Comparison of ENCODE assay signal across 1 cellular context in the genomic region with DNA sequence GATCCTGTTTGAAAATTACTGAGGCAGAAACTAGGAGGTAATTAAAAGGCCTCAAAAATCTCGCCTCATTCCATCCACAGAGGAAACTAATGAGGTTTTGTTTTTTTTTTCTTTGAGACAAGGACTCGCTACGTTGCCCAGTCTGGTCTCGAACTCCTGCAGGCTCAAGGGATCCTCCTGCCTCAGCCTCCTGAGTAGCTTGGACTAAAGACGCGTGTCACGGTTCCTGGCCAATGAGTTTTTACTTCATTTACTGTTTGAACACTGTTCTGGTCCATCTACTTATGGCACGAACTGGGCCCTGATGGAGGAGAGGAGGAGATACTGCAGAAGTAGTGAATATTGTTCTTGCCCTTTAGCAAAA.
TF ChIP-seq lines count a peak whose summit lies in the region.

No MANE protein-coding gene starts in this region.

TF ChIP-seq in IMR-90, 13 proteins besides CTCF, POLR2A, EP300 and RAD21:
- TF ChIP-seq MAZ (IDR thresholded peaks at IDR 0.05; ENCODE audit: borderline replicate concordance, low read depth, low read length) (no peak), MAFK (IDR thresholded peaks at IDR 0.05; ENCODE audit: low read depth, low read length) (no peak), CEBPB (IDR thresholded peaks at IDR 0.05; ENCODE audit: low read depth, low read length) (no peak), CHD1 (IDR thresholded peaks at IDR 0.05; ENCODE audit: low read depth, low read length) (no peak), RFX5 (IDR thresholded peaks at IDR 0.05; ENCODE audit: low read depth, low read length) (no peak)
- TF ChIP-seq, protein P1, sequence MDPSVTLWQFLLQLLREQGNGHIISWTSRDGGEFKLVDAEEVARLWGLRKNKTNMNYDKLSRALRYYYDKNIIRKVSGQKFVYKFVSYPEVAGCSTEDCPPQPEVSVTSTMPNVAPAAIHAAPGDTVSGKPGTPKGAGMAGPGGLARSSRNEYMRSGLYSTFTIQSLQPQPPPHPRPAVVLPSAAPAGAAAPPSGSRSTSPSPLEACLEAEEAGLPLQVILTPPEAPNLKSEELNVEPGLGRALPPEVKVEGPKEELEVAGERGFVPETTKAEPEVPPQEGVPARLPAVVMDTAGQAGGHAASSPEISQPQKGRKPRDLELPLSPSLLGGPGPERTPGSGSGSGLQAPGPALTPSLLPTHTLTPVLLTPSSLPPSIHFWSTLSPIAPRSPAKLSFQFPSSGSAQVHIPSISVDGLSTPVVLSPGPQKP (IDR thresholded peaks at IDR 0.05; ENCODE audit: borderline replicate concordance, low read depth, low read length), result no peak
